Comparison of ENCODE assay signal across 8 cellular contexts in genomic region chr15:38130200-38130567, GRCh38.
DNase-seq lines count a peak whose midpoint lies in the region; ATAC-seq, FAIRE-seq and TF ChIP-seq lines count a peak whose summit lies in the region.

No MANE protein-coding gene starts in this region.

- H3K4me2 ChIP-seq in HepG2 (ENCODE audit: low read depth, low read length), result no peak overlapping the region

- ATAC-seq in HepG2 (no peak), left ventricle myocardium superior (peak; percentile 2), upper lobe of left lung (ENCODE audit: low FRiP score in 2 of 2) (peak; percentile 6 to 17)

- H3K9me3 Mint-ChIP-seq in T-helper 2 cell treated with Interferon-gamma antibody and Interleukin-4, amounts not matched to agents 5 μg/mL and 100 μg/mL, for 36 hours, result no peaks in the 10 kb centered on the region

- TF ChIP-seq POLR2A in HepG2 (IDR thresholded peaks at IDR 0.05; ENCODE audit: insufficient read depth in 1 of 2, low read depth in 2 of 2, low read length in 2 of 2) (no peak), upper lobe of left lung (IDR thresholded peaks at IDR 0.05) (no peak)

- H3K4me3 ChIP-seq in liver (ENCODE audit: low read depth in 1 of 3, low read length in 3 of 3) (no peak overlapping the region), HepG2 (replicated peaks in 1 of 3; ENCODE audit: insufficient read depth in 1 of 3, low read depth in 2 of 3, low read length in 3 of 3) (no peak overlapping the region), upper lobe of left lung (peak overlapping the region in 2 of 4 donors; percentile 7 to 8)

- H3K4me1 ChIP-seq in liver (ENCODE audit: control insufficient read depth in 4 of 4, insufficient read depth in 4 of 4, low read length in 3 of 4) (no peaks in the 10 kb centered on the region), HepG2 (ENCODE audit: insufficient read depth, low read length) (no peaks in the 10 kb centered on the region), upper lobe of left lung (peaks cover 7 to 29% (median 12%) of the 10 kb centered on the region in 4 donors)

- H3K36me3 ChIP-seq in liver (ENCODE audit: control insufficient read depth in 4 of 4, insufficient read depth in 3 of 4, low read depth in 1 of 4, low read length in 3 of 4), result no peaks in the 10 kb centered on the region
- no peaks in the 10 kb centered on the region for H3K36me3 ChIP-seq in HepG2 (replicated peaks in 1 of 2; ENCODE audit: control insufficient read depth in 1 of 2, insufficient read depth in 2 of 2, low read length in 2 of 2)
- no peaks in the 10 kb centered on the region for H3K36me3 ChIP-seq in upper lobe of left lung

- H3K9ac ChIP-seq in liver (ENCODE audit: low read depth in 1 of 2, low read length in 2 of 2) (no peak overlapping the region), HepG2 (ENCODE audit: insufficient read depth, low read depth, low read length) (no peak overlapping the region)

- H3K9me3 ChIP-seq in liver (ENCODE audit: control insufficient read depth in 4 of 4, low read length in 3 of 4), result no peaks in the 10 kb centered on the region
- no peaks in the 10 kb centered on the region for H3K9me3 ChIP-seq in HepG2 (ENCODE audit: low read length)
- H3K9me3 ChIP-seq in upper lobe of left lung, result no peaks in the 10 kb centered on the region

- peaks cover 15% of the 10 kb centered on the region for H3K27me3 Mint-ChIP-seq in T-helper 2 cell treated with Interferon-gamma antibody and Interleukin-4, amounts not matched to agents 5 μg/mL and 100 μg/mL, for 36 hours (ENCODE audit: low read depth)

- no peaks in the 10 kb centered on the region for H3K36me3 Mint-ChIP-seq in T-helper 2 cell treated with Interferon-gamma antibody and Interleukin-4, amounts not matched to agents 5 μg/mL and 100 μg/mL, for 36 hours (ENCODE audit: low read depth)

- no peak for FAIRE-seq in HepG2 (lab: Jason Lieb, UNC)
- FAIRE-seq in frontal cortex (lab: Jason Lieb, UNC), result no peak

- no peak overlapping the region for H3K4me3 Mint-ChIP-seq in T-helper 2 cell treated with Interferon-gamma antibody and Interleukin-4, amounts not matched to agents 5 μg/mL and 100 μg/mL, for 36 hours

- no peak overlapping the region for H3K27ac Mint-ChIP-seq in T-helper 2 cell treated with Interferon-gamma antibody and Interleukin-4, amounts not matched to agents 5 μg/mL and 100 μg/mL, for 36 hours

- POLR2A ChIA-PET in HepG2 (lab: Yijun Ruan, JAX), result no interaction called here

- H3K27me3 ChIP-seq in liver (ENCODE audit: control insufficient read depth in 4 of 4, insufficient read depth in 4 of 4, low read length in 3 of 4) (peaks cover 0 to 3% (median 0%) of the 10 kb centered on the region in 4 donors), HepG2 (ENCODE audit: control insufficient read depth in 1 of 2, insufficient read depth in 2 of 2, low read length in 2 of 2) (no peaks in the 10 kb centered on the region), upper lobe of left lung (no peaks in the 10 kb centered on the region)

- TF ChIP-seq EP300 in HepG2 (IDR thresholded peaks at IDR 0.05; ENCODE audit: low read depth in 2 of 2, low read length in 2 of 2) (no peak), HepG2 (CRISPR knock-in tag; IDR thresholded peaks at IDR 0.05; ENCODE audit: borderline replicate concordance) (no peak), upper lobe of left lung (IDR thresholded peaks at IDR 0.05) (no peak)

- no peak overlapping the region for H2AFZ ChIP-seq in HepG2 (ENCODE audit: low read length)

- DNase-seq in HepG2 (ENCODE audit: low spot score), result no peak
- peak; percentile 38 for DNase-seq in M059J (ENCODE audit: low read depth)
- no peak for DNase-seq in left ventricle myocardium superior
- no peak for DNase-seq in upper lobe of left lung
- DNase-seq in frontal cortex (ENCODE audit: low spot score in 2 of 2), result no peak
- DNase-seq in cortex of kidney (lab: John Stamatoyannopoulos, UW), result no peak
- DNase-seq in T-helper 2 cell treated with Interferon-gamma antibody and Interleukin-4, amounts not matched to agents 5 μg/mL and 100 μg/mL, for 36 hours (ENCODE audit: low spot score), result no peak

- no peaks in the 10 kb centered on the region for H4K20me1 ChIP-seq in HepG2 (ENCODE audit: insufficient read depth, low read length)

- H3K27ac ChIP-seq in liver (ENCODE audit: low read depth in 1 of 2, low read length in 2 of 2) (peak overlapping the region; percentile 43 to 66), HepG2 (ENCODE audit: extremely low read length, insufficient read depth, low read length) (no peak overlapping the region), upper lobe of left lung (peak overlapping the region; percentile 24 to 79 (median 65))

- intact Hi-C loops in HepG2 (cut with micrococcal nuclease; ENCODE audit: unreplicated experiment), result no loop called here
- intact Hi-C loops in left ventricle myocardium superior (cut with micrococcal nuclease), result no loop called here

- in situ Hi-C loops in HepG2 (cut with HindIII; ENCODE audit: extremely low pct_ligation_motif_present, low pct_unique_long_range_greater_than_20kb), result no loop called here

- WGBS in liver, result 77% methylated on average over 8 of the region's 8 CpGs
- WGBS in HepG2 (ENCODE audit: low lambda C conversion rate), result 44% methylated on average over 8 of the region's 8 CpGs
- WGBS in upper lobe of left lung, 2 donors, result 72 to 82% methylated on average over 8 of the region's 8 CpGs

- TF ChIP-seq RAD21 in liver (IDR thresholded peaks at IDR 0.05), result no peak
- no peak for TF ChIP-seq RAD21 in HepG2 (CRISPR knock-in tag; IDR thresholded peaks at IDR 0.05)

- H3K4me1 Mint-ChIP-seq in T-helper 2 cell treated with Interferon-gamma antibody and Interleukin-4, amounts not matched to agents 5 μg/mL and 100 μg/mL, for 36 hours (ENCODE audit: low read depth), result no peaks in the 10 kb centered on the region

- CTCF ChIA-PET in HepG2 (lab: Yijun Ruan, JAX; ENCODE audit: low intra/inter-chr PET ratio, low total read pairs), result no interaction called here

- no TSS peak for BruUV-seq in HepG2 (replicated peaks; lab: Mats Ljungman, UMichigan)

- TF ChIP-seq CTCF in liver (IDR thresholded peaks at IDR 0.05; ENCODE audit: low read depth, low read length, missing input control), result no peak
- TF ChIP-seq CTCF in HepG2 (CRISPR knock-in tag; IDR thresholded peaks at IDR 0.05), result no peak
- no peak for TF ChIP-seq CTCF in upper lobe of left lung (IDR thresholded peaks at IDR 0.05)

- no peaks in the 10 kb centered on the region for H3K79me2 ChIP-seq in HepG2 (ENCODE audit: insufficient read depth, low read length)

TF ChIP-seq in liver, 16 proteins besides CTCF, POLR2A, EP300 and RAD21 (continues in another document):
- TF ChIP-seq FOXA1 (IDR thresholded peaks at IDR 0.05), result no peak
- TF ChIP-seq MAX (IDR thresholded peaks at IDR 0.05), result no peak
- no peak for TF ChIP-seq SP1 (IDR thresholded peaks at IDR 0.05)
- no peak for TF ChIP-seq NR2F2 (IDR thresholded peaks at IDR 0.05)
- no peak for TF ChIP-seq JUND (IDR thresholded peaks at IDR 0.05)
- no peak for TF ChIP-seq HNF4G (IDR thresholded peaks at IDR 0.05)

TF ChIP-seq in HepG2, 621 proteins besides CTCF, POLR2A, EP300 and RAD21 (continues in another document):
- TF ChIP-seq KAT7 (CRISPR knock-in tag; IDR thresholded peaks at IDR 0.05; ENCODE audit: borderline replicate concordance) (no peak), CBFB (CRISPR knock-in tag; IDR thresholded peaks at IDR 0.05) (no peak), FOXA3 (CRISPR knock-in tag; IDR thresholded peaks at IDR 0.05) (no peak), ZNF879 (CRISPR knock-in tag; IDR thresholded peaks at IDR 0.05) (no peak), ZNF280B (CRISPR knock-in tag; IDR thresholded peaks at IDR 0.05; ENCODE audit: borderline replicate concordance) (no peak), KMT2B (CRISPR knock-in tag; IDR thresholded peaks at IDR 0.05) (no peak), ZZZ3 (CRISPR knock-in tag; IDR thresholded peaks at IDR 0.05; ENCODE audit: borderline replicate concordance) (no peak), DDIT3 (CRISPR knock-in tag; IDR thresholded peaks at IDR 0.05) (no peak), NFIB (CRISPR knock-in tag; IDR thresholded peaks at IDR 0.05; ENCODE audit: borderline replicate concordance) (no peak), SAFB2 (CRISPR knock-in tag; IDR thresholded peaks at IDR 0.05; ENCODE audit: borderline replicate concordance, low read depth) (no peak), ZBTB37 (CRISPR knock-in tag; IDR thresholded peaks at IDR 0.05) (no peak), ZNF7 (CRISPR knock-in tag; IDR thresholded peaks at IDR 0.05) (no peak)
